ENCODE assay signal across 8 cellular contexts in genomic region chr17:31068291-31068690, GRCh38. TPM values are rescaled to one million over a fixed set of nuclear protein-coding genes. Genes with fewer than 3 reads are reported as not detected.
A peak's percentile ranks its signal among the peaks of the same experiment; 100 is the strongest.
DNase-seq lines count a peak whose midpoint lies in the region; ATAC-seq, FAIRE-seq and TF ChIP-seq lines count a peak whose summit lies in the region.

No MANE protein-coding gene starts in this region.

- H3K4me1 Mint-ChIP-seq in glutamatergic neuron (ENCODE audit: low read depth, unreplicated experiment) = no peaks in the 10 kb centered on the region

- H3K36me3 Mint-ChIP-seq in glutamatergic neuron (ENCODE audit: unreplicated experiment) = no peaks in the 10 kb centered on the region

- H3K27me3 Mint-ChIP-seq in glutamatergic neuron (ENCODE audit: unreplicated experiment) = peaks cover 1% of the 10 kb centered on the region

- no peak overlapping the region for H3K27ac Mint-ChIP-seq in glutamatergic neuron (ENCODE audit: unreplicated experiment)

- ATAC-seq in GM18870 (IDR thresholded peaks at IDR 0.05; ENCODE audit: unreplicated experiment) = no peak

- no peak overlapping the region for H3K4me3 Mint-ChIP-seq in glutamatergic neuron (ENCODE audit: unreplicated experiment)

- FAIRE-seq in frontal cortex (lab: Jason Lieb, UNC) = no peak

- no peaks in the 10 kb centered on the region for H3K9me3 Mint-ChIP-seq in glutamatergic neuron (ENCODE audit: unreplicated experiment)

- DNase-seq in activated effector memory CD4-positive, alpha-beta T cell treated with anti-CD3 and anti-CD28 coated beads, Interleukin-2, amount 50 U/mL, for 16 hours = peak; percentile 78
- DNase-seq in activated effector memory CD4-positive, alpha-beta T cell treated with Interleukin-2 at 50 U/mL for 16 hours = no peak
- DNase-seq in NOMO-1 treated with DMSO at 0.1 percent for 48 hours (lab: John Stamatoyannopoulos, UW; ENCODE audit: unreplicated experiment) (peak; percentile 73), activated T-cell treated with anti-CD3 and anti-CD28 coated beads for 24 hours (ENCODE audit: low read depth) (peak; percentile 7), glutamatergic neuron (peak; percentile 30), frontal cortex (ENCODE audit: low spot score in 2 of 2) (no peak)
- peak; percentile 18 to 55 for DNase-seq in stimulated activated CD4-positive, alpha-beta T cell treated with anti-CD3 and anti-CD28 coated beads, Interleukin-15, amount 100 ng/mL, for 48 hours (ENCODE audit: low read depth in 2 of 2)

- peak; percentile 19 for TF ChIP-seq CTCF in glutamatergic neuron (IDR thresholded peaks at IDR 0.05; ENCODE audit: partially characterized antibody, unreplicated experiment)

RNA-seq across cellular contexts. Expression of gene NF1, which starts 26.5 kb away (rescaled TPM):
- 87.6 TPM for total RNA-seq in glutamatergic neuron (ENCODE audit: unreplicated experiment)
- total RNA-seq in frontal cortex = 96.6 TPM

Comparison
In these comparisons a context has a peak if more than half of its experiments do, and no peak if none do; other contexts are left out.
1. DNase-seq: peak in activated effector memory CD4-positive, alpha-beta T cell treated with anti-CD3 and anti-CD28 coated beads, Interleukin-2, amount 50 U/mL, for 16 hours (single experiment), NOMO-1 treated with DMSO at 0.1 percent for 48 hours (single experiment), activated T-cell treated with anti-CD3 and anti-CD28 coated beads for 24 hours (single experiment), glutamatergic neuron (single experiment) and stimulated activated CD4-positive, alpha-beta T cell treated with anti-CD3 and anti-CD28 coated beads, Interleukin-15, amount 100 ng/mL, for 48 hours (2 of 2); none in activated effector memory CD4-positive, alpha-beta T cell treated with Interleukin-2 at 50 U/mL for 16 hours (single experiment) and frontal cortex (0 of 2).